ENCODE assay signal across 8 cellular contexts in the genomic region with DNA sequence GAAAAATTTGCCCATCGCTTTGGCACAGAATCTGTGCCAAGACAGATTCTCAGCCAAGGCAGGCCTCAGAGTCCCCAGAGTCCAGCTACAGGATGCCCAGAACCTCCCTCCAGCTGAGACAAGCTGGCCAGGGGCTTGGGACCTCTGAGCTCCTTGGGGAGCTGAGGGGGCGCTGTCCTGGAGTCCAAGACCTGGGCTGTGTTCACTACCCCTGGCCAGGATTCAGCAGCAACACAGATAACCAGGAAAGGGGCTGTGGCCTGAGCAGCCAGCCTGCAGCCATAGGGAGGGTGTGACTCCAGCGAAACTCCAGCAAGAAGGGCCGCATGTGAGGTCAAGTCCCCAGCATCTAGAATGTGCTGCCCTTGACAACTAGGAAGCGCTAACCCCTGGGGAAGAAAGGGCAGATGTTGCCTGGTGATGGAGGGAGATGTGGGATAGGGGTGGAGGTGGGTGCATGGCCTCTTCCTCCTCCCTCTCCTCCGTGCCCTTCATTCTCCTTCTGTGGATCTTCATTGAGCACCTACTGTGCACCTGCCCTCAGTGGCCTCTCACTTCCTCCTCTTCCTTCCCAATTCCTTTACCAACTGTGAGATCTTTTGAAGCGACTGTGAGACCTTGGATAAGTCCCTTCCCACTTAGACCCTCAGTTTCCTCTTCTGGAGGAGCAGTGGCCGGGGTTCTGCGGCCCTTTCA. TPM values are rescaled to one million over a fixed set of nuclear protein-coding genes. Genes with fewer than 3 reads are reported as not detected.
A peak's percentile ranks its signal among the peaks of the same experiment; 100 is the strongest.
DNase-seq lines count a peak whose midpoint lies in the region; ATAC-seq and TF ChIP-seq lines count a peak whose summit lies in the region.

No MANE protein-coding gene starts in this region.

- peak overlapping the region; percentile 94 for H3K4me2 ChIP-seq in Loucy (ENCODE audit: low read depth, low read length, poor library complexity, severe bottlenecking)

- CTCF ChIA-PET in BJ (lab: Yijun Ruan, JAX) (interaction anchor here (0.7 to 1.7 kb wide), 5 partner anchors 9 to 120 kb away, joined by 3 to 7 read pairs (median 6); no protein-coding TSS in a partner anchor), Caco-2 (lab: Charles Lee) (no interaction called here)

- TF ChIP-seq POLR2A in ovary (IDR thresholded peaks at IDR 0.05), result no peak

- POLR2A ChIA-PET in BJ (lab: Charles Lee), result no interaction called here
- POLR2A ChIA-PET in Caco-2 (lab: Charles Lee), result no interaction called here

- intact Hi-C loops in ovary (cut with DNase I) (no loop called here), Caco-2 (cut with micrococcal nuclease; ENCODE audit: unreplicated experiment) (no loop called here)

- H3K4me3 Mint-ChIP-seq in Caco-2 (ENCODE audit: unreplicated experiment), result no peak overlapping the region

- H3K79me2 ChIP-seq in Loucy (ENCODE audit: insufficient read depth, low read length), result no peaks in the 10 kb centered on the region

- no peaks in the 10 kb centered on the region for H3K9me2 ChIP-seq in Loucy (replicated peaks; ENCODE audit: low read depth, low read length)

- peak overlapping the region; percentile 57 for H2AFZ ChIP-seq in Loucy (ENCODE audit: low read length)

- no peaks in the 10 kb centered on the region for H4K20me1 ChIP-seq in Loucy (ENCODE audit: insufficient read depth, low read length, poor library complexity, severe bottlenecking)

- no peak for DNase-seq in BJ (ENCODE audit: low read depth)
- DNase-seq in ecto neural progenitor cell (ENCODE audit: low spot score), result peak; percentile 46
- DNase-seq in ovary, result no peak
- DNase-seq in omental fat pad (ENCODE audit: low spot score), result no peak
- DNase-seq in Caco-2, result no peak

- H3K4me3 ChIP-seq in BJ (ENCODE audit: low read depth, low read length) (no peak overlapping the region), Loucy (ENCODE audit: low read length, poor library complexity, severe bottlenecking) (peak overlapping the region; percentile 75), ovary (no peak overlapping the region), Caco-2 (ENCODE audit: low read depth, low read length) (no peak overlapping the region)

- H3K4me1 ChIP-seq in Loucy (ENCODE audit: insufficient read depth, low read length, poor library complexity, severe bottlenecking) (peaks cover 61% of the 10 kb centered on the region), ovary (ENCODE audit: insufficient read depth) (peaks cover 14% of the 10 kb centered on the region), Caco-2 (no peaks in the 10 kb centered on the region)

- ATAC-seq in omental fat pad (ENCODE audit: low FRiP score) (no peak), HG02571 (IDR thresholded peaks at IDR 0.05; ENCODE audit: unreplicated experiment) (no peak), HG03439 (IDR thresholded peaks at IDR 0.05; ENCODE audit: unreplicated experiment) (no peak)

- no peak overlapping the region for H3K27ac Mint-ChIP-seq in Caco-2 (ENCODE audit: unreplicated experiment)

- peaks cover 6% of the 10 kb centered on the region; the same call in 1 of the 2 replicates for H3F3A ChIP-seq in Loucy (ENCODE audit: low read depth)

- 81 to 85% (median 81%) methylated on average over 9 of the region's 9 CpGs for WGBS in ovary, 3 donors

- H3K9ac ChIP-seq in Loucy (ENCODE audit: low read depth, low read length, poor library complexity, severe bottlenecking), result peak overlapping the region; percentile 61

- no peaks in the 10 kb centered on the region for H3K9me3 Mint-ChIP-seq in Caco-2 (ENCODE audit: unreplicated experiment)

- TF ChIP-seq EP300 in ovary (IDR thresholded peaks at IDR 0.05), result no peak

- no TSS peak for BruUV-seq in Caco-2 (replicated peaks; lab: Mats Ljungman, UMichigan)

- H3K9me3 ChIP-seq in Loucy (ENCODE audit: insufficient read depth, low read depth, low read length) (no peaks in the 10 kb centered on the region), ovary (no peaks in the 10 kb centered on the region), Caco-2 (no peaks in the 10 kb centered on the region)

- 0 out of 2 replicates have a peak, but pooled peaks have one; percentile 11 for TF ChIP-seq CTCF in BJ (IDR thresholded peaks at IDR 0.05; ENCODE audit: insufficient read depth, low read depth, low read length)
- peak; percentile 41 for TF ChIP-seq CTCF in Loucy (conservative IDR thresholded peaks at IDR 0.05; ENCODE audit: low read length)
- TF ChIP-seq CTCF in ovary (IDR thresholded peaks at IDR 0.05), result no peak
- no peak for TF ChIP-seq CTCF in omental fat pad (IDR thresholded peaks at IDR 0.05)
- no peak for TF ChIP-seq CTCF in Caco-2 (IDR thresholded peaks at IDR 0.05; ENCODE audit: insufficient read depth in 1 of 2, low read depth in 1 of 2, low read length in 1 of 2, severe bottlenecking in 1 of 2, unreplicated experiment in 1 of 2)

- no peaks in the 10 kb centered on the region for H3K27me3 Mint-ChIP-seq in Caco-2 (ENCODE audit: insufficient read depth, unreplicated experiment)

- peak overlapping the region; percentile 36 to 82 for H3K27ac ChIP-seq in ovary

- H3K36me3 Mint-ChIP-seq in Caco-2 (ENCODE audit: insufficient read depth, unreplicated experiment), result no peaks in the 10 kb centered on the region

- H3K27me3 ChIP-seq in BJ (ENCODE audit: control insufficient read depth, insufficient read depth, low read length) (no peaks in the 10 kb centered on the region), Loucy (ENCODE audit: insufficient read depth, low read length, poor library complexity, severe bottlenecking) (no peaks in the 10 kb centered on the region), ovary (no peaks in the 10 kb centered on the region), Caco-2 (replicated peaks; ENCODE audit: control insufficient read depth, insufficient read depth, low read length) (no peaks in the 10 kb centered on the region)

- H3K36me3 ChIP-seq in BJ (ENCODE audit: control insufficient read depth, insufficient read depth, low read length) (no peaks in the 10 kb centered on the region), Loucy (ENCODE audit: insufficient read depth, low read length) (no peaks in the 10 kb centered on the region), ovary (no peaks in the 10 kb centered on the region), Caco-2 (ENCODE audit: control insufficient read depth, insufficient read depth, low read length) (no peaks in the 10 kb centered on the region)

- peaks cover 5% of the 10 kb centered on the region for H3K4me1 Mint-ChIP-seq in Caco-2 (ENCODE audit: low read depth, unreplicated experiment)

RNA-seq across cellular contexts. Expression of a gene that starts 7.7 kb away (rescaled TPM):
- polyA plus RNA-seq in BJ (2011; rRNA removed), result 10.4 and 19.1 TPM in 2 replicates
- polyA minus RNA-seq in BJ (2011; rRNA and poly(A)+ RNA removed), result 8.4 and 11.6 TPM in 2 replicates
- total RNA-seq in ovary, result 10 to 100 TPM; 11.7 to 46.1 (median 17.1) TPM
- polyA plus RNA-seq in ovary, result 10 to 100 TPM in 1 of 2 donors, 1 to 10 TPM in 1; 1.5 to 24.4 TPM
- 10 to 100 TPM; 26.2 to 79.7 (median 41.8) TPM for total RNA-seq in omental fat pad
- 3.0 and 3.3 TPM in 2 replicates for total RNA-seq in Caco-2 (2022)

RNA-seq across cellular contexts. Expression of a gene that starts 23.7 kb away (rescaled TPM):
- polyA plus RNA-seq in BJ (2011; rRNA removed) (not detected in 2 replicates), ovary (under 1 TPM in 1 of 2 donors, not detected in 1; 0.06 TPM)
- not detected in 2 replicates for polyA minus RNA-seq in BJ (2011; rRNA and poly(A)+ RNA removed)
- total RNA-seq in ovary (not detected), omental fat pad (under 1 TPM in 1 of 4 donors, not detected in 3; 0.56 TPM), Caco-2 (2022) (3.1 and 4.2 TPM in 2 replicates)

Comparison
In these comparisons a context has a peak if more than half of its experiments do, and no peak if none do; other contexts are left out.
1. CTCF ChIP-seq: peak in BJ (single experiment) and Loucy (single experiment); none in ovary (0 of 3), omental fat pad (0 of 3) and Caco-2 (0 of 2).